Comparison of ENCODE assay signal across 17 cellular contexts in the genomic region with DNA sequence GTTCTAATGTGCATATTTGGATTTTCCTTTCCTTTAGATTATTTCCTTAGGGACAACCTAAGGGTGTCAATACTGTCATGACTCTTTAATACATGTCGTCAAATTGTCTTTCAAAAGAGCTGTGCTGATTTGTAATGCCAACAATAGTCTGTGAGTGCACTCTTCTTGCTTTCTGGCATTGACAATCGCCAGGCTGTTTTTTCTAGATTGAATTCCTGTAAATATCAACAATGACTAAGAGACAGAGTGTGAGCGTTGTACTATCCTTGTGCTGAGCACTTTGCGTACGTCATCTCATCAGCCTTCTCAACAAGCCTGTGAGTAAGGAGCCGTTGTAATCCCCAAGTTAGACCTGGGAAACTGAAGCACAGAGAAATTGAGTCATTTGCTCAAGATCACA.
DNase-seq lines count a peak whose midpoint lies in the region; ATAC-seq, FAIRE-seq and TF ChIP-seq lines count a peak whose summit lies in the region.
"Had no signal": no experiment of that assay in that cellular context is flagged by ENCODE, and none has a peak within 500 bp of the region (broad histone marks: within the 10 kb centered on the region; RNA-seq: fewer than 3 reads in every experiment).

No MANE protein-coding gene starts in this region.

- H3K79me1 ChIP-seq in mesenchymal stem cell (replicated peaks; ENCODE audit: low read length, poor library complexity, severe bottlenecking): no peaks in the 10 kb centered on the region

- H3K4me3 Mint-ChIP-seq in CD4-positive, alpha-beta T cell: no peak overlapping the region
- H3K4me3 Mint-ChIP-seq: CD8-positive, alpha-beta T cell had no signal

- POLR2A ChIA-PET in CD4-positive, alpha-beta T cell (lab: Charles Lee): no interaction called here

- peaks cover 11% of the 10 kb centered on the region for H3K9me3 Mint-ChIP-seq in CD4-positive, alpha-beta T cell

- H3K27me3 Mint-ChIP-seq in CD4-positive, alpha-beta T cell: no peaks in the 10 kb centered on the region

- FAIRE-seq in bronchial epithelial cell (lab: Jason Lieb, UNC): no peak

- CTCF ChIA-PET in CD4-positive, alpha-beta T cell (lab: Charles Lee): interaction anchor here (1.3 kb wide), 1 partner anchor 12 kb away, joined by 4 read pairs; no protein-coding TSS in a partner anchor

- 69% methylated on average over 6 of the region's 6 CpGs for WGBS in mesenchymal stem cell

- no peak overlapping the region for H3K23ac ChIP-seq in mesenchymal stem cell (ENCODE audit: low read length in 2 of 2)

- no peak overlapping the region for H4K91ac ChIP-seq in mesenchymal stem cell (ENCODE audit: low read length)

- H4K8ac ChIP-seq in mesenchymal stem cell (ENCODE audit: low read length): no peak overlapping the region

- H3K18ac ChIP-seq in mesenchymal stem cell (ENCODE audit: low read depth in 1 of 2, low read length in 2 of 2): no peak overlapping the region

- H2BK12ac ChIP-seq in mesenchymal stem cell (ENCODE audit: low read length in 2 of 2): no peak overlapping the region

- no peak overlapping the region for H2BK15ac ChIP-seq in mesenchymal stem cell (ENCODE audit: low read depth, poor library complexity, severe bottlenecking)

- no peak overlapping the region for H2AK5ac ChIP-seq in mesenchymal stem cell (ENCODE audit: low read length, severe bottlenecking)

- H3K4ac ChIP-seq in mesenchymal stem cell (ENCODE audit: low read depth in 1 of 2, low read length in 2 of 2): no peak overlapping the region

- H3K9me3 ChIP-seq in Karpas-422 (ENCODE audit: low read length) (no peaks in the 10 kb centered on the region), mesenchymal stem cell (ENCODE audit: control insufficient read depth, low read length) (peaks cover 6% of the 10 kb centered on the region)
- no peaks in the 10 kb centered on the region for H3K9me3 ChIP-seq in CD4-positive, alpha-beta T cell (ENCODE audit: control insufficient read depth, low read length)
- H3K9me3 ChIP-seq: BE2C had no signal

- H3K4me1 Mint-ChIP-seq in CD4-positive, alpha-beta T cell (ENCODE audit: low read depth): peaks cover 7% of the 10 kb centered on the region

- H3K4me3 ChIP-seq in Karpas-422 (ENCODE audit: low read length) (no peak overlapping the region), bronchial epithelial cell (ENCODE audit: low read depth, low read length) (no peak overlapping the region), mesenchymal stem cell (ENCODE audit: insufficient read depth in 1 of 2, low read depth in 1 of 2, low read length in 2 of 2) (no peak overlapping the region)
- H3K4me3 ChIP-seq: Peyer's patch had no signal

- H3K9ac ChIP-seq in Karpas-422 (ENCODE audit: low read length) (no peak overlapping the region), mesenchymal stem cell (ENCODE audit: low read length) (no peak overlapping the region)

- H3K36me3 ChIP-seq in Karpas-422 (ENCODE audit: insufficient read depth, low read length): no peaks in the 10 kb centered on the region
- H3K36me3 ChIP-seq in bronchial epithelial cell (ENCODE audit: control insufficient read depth, insufficient read depth, low read length): no peaks in the 10 kb centered on the region
- H3K36me3 ChIP-seq in mesenchymal stem cell (ENCODE audit: control insufficient read depth in 1 of 2, insufficient read depth in 2 of 2, low read depth in 1 of 2, low read length in 2 of 2): no peaks in the 10 kb centered on the region
- H3K36me3 ChIP-seq: BE2C, Peyer's patch had no signal

- no peak overlapping the region for H3K27ac Mint-ChIP-seq in CD4-positive, alpha-beta T cell
- H3K27ac Mint-ChIP-seq: CD8-positive, alpha-beta T cell had no signal

- no peaks in the 10 kb centered on the region for H3K79me2 ChIP-seq in Karpas-422 (ENCODE audit: low read length)

- H3K14ac ChIP-seq in mesenchymal stem cell (ENCODE audit: low read length in 2 of 2): no peak overlapping the region

- ATAC-seq in HG03432 (IDR thresholded peaks at IDR 0.05; ENCODE audit: unreplicated experiment): no peak
- ATAC-seq in CD4-positive, alpha-beta T cell (ENCODE audit: poor library complexity): no peak
- ATAC-seq: CD8-positive, alpha-beta T cell had no signal

- H3K4me2 ChIP-seq in Karpas-422 (ENCODE audit: low read depth, low read length, poor library complexity, severe bottlenecking) (no peak overlapping the region), mesenchymal stem cell (ENCODE audit: low read length, poor library complexity, severe bottlenecking) (no peak overlapping the region)

- no peaks in the 10 kb centered on the region for H3K4me1 ChIP-seq in Karpas-422 (ENCODE audit: low read length)
- H3K4me1 ChIP-seq in mesenchymal stem cell (ENCODE audit: control insufficient read depth, insufficient read depth, low read depth, low read length): no peaks in the 10 kb centered on the region
- H3K4me1 ChIP-seq: BE2C, Peyer's patch had no signal

- no peak overlapping the region for H2BK120ac ChIP-seq in mesenchymal stem cell (ENCODE audit: low read depth, low read length)

- no peaks in the 10 kb centered on the region for H3K36me3 Mint-ChIP-seq in CD4-positive, alpha-beta T cell (ENCODE audit: low read depth)

- H3K27ac ChIP-seq in Karpas-422 (ENCODE audit: low read length): no peak overlapping the region
- H3K27ac ChIP-seq in mesenchymal stem cell (ENCODE audit: low read length, poor library complexity, severe bottlenecking): no peak overlapping the region
- H3K27ac ChIP-seq in CD4-positive, alpha-beta T cell (ENCODE audit: low read depth, low read length): no peak overlapping the region
- H3K27ac ChIP-seq: HL-60, Peyer's patch had no signal

- TF ChIP-seq CTCF in bronchial epithelial cell (IDR thresholded peaks at IDR 0.05; ENCODE audit: insufficient read depth, low read length, severe bottlenecking): no peak
- no peak for TF ChIP-seq CTCF in CD4-positive, alpha-beta T cell (IDR thresholded peaks at IDR 0.05)

- no peaks in the 10 kb centered on the region for H4K20me1 ChIP-seq in Karpas-422 (ENCODE audit: insufficient read depth, low read depth, low read length)

- peak; percentile 7 for DNase-seq in COLO829 (ENCODE audit: low spot score)
- DNase-seq in Karpas-422: peak; percentile 15
- DNase-seq in bronchial epithelial cell (ENCODE audit: low read depth): peak; percentile 49
- DNase-seq in mesenchymal stem cell: peak; percentile 61
- DNase-seq in stimulated activated CD4-positive, alpha-beta T cell treated with anti-CD3 and anti-CD28 coated beads, Interleukin-2, amount 100 ng/mL, for 24 hours: no peak
- DNase-seq in NCI-H1436 (lab: John Stamatoyannopoulos, UW): no peak
- DNase-seq in CD4-positive, alpha-beta T cell: no peak
- DNase-seq: ACHN; BE2C; CD8-positive, alpha-beta T cell; HCEC 1CT; NCI-H2171; NCI-H510A treated with DMSO at 0.1 percent for 48 hours; Peyer's patch; SHP77 had no signal

- H2AFZ ChIP-seq in Karpas-422 (ENCODE audit: low read length): no peak overlapping the region
- no peak overlapping the region for H2AFZ ChIP-seq in mesenchymal stem cell (ENCODE audit: low read depth, low read length)

- H3K27me3 ChIP-seq in Karpas-422 (ENCODE audit: low read length): no peaks in the 10 kb centered on the region
- H3K27me3 ChIP-seq in bronchial epithelial cell (ENCODE audit: control insufficient read depth, insufficient read depth, low read length): no peaks in the 10 kb centered on the region
- H3K27me3 ChIP-seq in mesenchymal stem cell (ENCODE audit: control insufficient read depth in 1 of 2, insufficient read depth in 1 of 2, low read length in 2 of 2): peaks cover 18 to 55% of the 10 kb centered on the region in 2 experiments
- no peaks in the 10 kb centered on the region for H3K27me3 ChIP-seq in CD4-positive, alpha-beta T cell (ENCODE audit: control insufficient read depth, insufficient read depth, low read length)
- H3K27me3 ChIP-seq: BE2C, Peyer's patch had no signal

- no peak overlapping the region for H2BK5ac ChIP-seq in mesenchymal stem cell (ENCODE audit: low read depth, low read length, poor library complexity, severe bottlenecking)

- intact Hi-C loops in CD4-positive, alpha-beta T cell (cut with DNase I, micrococcal nuclease): no loop called here

- H3K9me2 ChIP-seq in Karpas-422 (replicated peaks; ENCODE audit: insufficient read depth, low read length): no peaks in the 10 kb centered on the region

Comparison
In these comparisons a context has a peak if more than half of its experiments do, and no peak if none do; other contexts are left out.
1. DNase-seq: peak in COLO829 (single experiment), Karpas-422 (single experiment), bronchial epithelial cell (single experiment) and mesenchymal stem cell (single experiment); none in stimulated activated CD4-positive, alpha-beta T cell treated with anti-CD3 and anti-CD28 coated beads, Interleukin-2, amount 100 ng/mL, for 24 hours (0 of 2), NCI-H1436 (single experiment) and CD4-positive, alpha-beta T cell (0 of 10).